In the genomic region with DNA sequence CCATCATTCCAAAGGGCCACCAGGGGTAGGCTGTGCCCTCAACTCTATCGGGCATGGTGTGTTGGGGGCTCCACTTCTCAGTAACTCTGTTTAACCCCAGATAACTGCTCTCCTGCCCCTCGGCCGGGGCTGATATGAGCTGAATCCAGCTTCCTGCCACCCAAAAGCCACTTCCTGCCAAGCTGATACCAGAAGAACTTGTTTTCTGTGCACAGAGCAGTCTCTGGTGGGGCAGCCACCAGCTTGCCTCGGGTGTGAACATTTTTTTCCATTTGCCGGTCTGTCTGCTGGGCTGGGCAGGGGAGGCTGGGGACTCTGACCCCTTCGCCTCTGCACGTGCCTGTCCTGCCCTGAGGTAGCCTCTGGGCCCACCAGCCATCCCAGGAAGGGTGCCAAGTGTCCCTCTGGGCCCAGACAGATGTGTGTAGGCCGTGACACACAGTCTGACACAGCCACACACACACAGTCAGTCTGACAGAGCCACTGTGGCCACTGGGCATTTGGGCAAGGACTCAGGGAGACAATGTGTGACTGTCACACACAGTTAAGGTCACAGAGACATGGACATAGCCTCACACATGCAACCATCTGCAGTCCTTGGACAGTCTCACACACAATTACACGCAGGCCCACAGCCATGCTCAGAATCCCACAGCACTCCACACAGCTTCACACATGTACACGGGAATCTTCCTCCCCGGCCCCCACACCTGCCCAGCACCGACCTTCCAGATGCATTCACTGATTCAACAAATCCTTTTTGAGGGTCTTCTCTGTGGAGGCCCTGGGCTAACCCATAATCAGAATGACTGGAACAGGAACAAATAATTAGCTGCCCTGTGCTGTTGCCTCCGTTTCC, we compare ENCODE assay signal across 1 cellular context.
A peak's percentile ranks its signal among the peaks of the same experiment; 100 is the strongest.
TF ChIP-seq lines count a peak whose summit lies in the region.

No MANE protein-coding gene starts in this region.

TF ChIP-seq in HepG2, 621 proteins besides CTCF, POLR2A, EP300 and RAD21 (continued from another document and continues in another):
- TF ChIP-seq, protein P1, sequence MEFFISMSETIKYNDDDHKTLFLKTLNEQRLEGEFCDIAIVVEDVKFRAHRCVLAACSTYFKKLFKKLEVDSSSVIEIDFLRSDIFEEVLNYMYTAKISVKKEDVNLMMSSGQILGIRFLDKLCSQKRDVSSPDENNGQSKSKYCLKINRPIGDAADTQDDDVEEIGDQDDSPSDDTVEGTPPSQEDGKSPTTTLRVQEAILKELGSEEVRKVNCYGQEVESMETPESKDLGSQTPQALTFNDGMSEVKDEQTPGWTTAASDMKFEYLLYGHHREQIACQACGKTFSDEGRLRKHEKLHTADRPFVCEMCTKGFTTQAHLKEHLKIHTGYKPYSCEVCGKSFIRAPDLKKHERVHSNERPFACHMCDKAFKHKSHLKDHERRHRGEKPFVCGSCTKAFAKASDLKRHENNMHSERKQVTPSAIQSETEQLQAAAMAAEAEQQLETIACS (CRISPR knock-in tag; IDR thresholded peaks at IDR 0.05): peak; percentile 36; the same call in 1 of the 2 replicates
- TF ChIP-seq SIN3A (IDR thresholded peaks at IDR 0.05; ENCODE audit: borderline replicate concordance, low read depth, low read length) (no peak), ZNF501 (CRISPR knock-in tag; IDR thresholded peaks at IDR 0.05) (0 out of 2 replicates have a peak, but pooled peaks have one; percentile 15), ZNF616 (CRISPR knock-in tag; IDR thresholded peaks at IDR 0.05; ENCODE audit: low read depth) (peak; percentile 74; the same call in 1 of the 2 replicates), NRL (CRISPR knock-in tag; IDR thresholded peaks at IDR 0.05; ENCODE audit: borderline replicate concordance) (peak; percentile 95), ZIK1 (CRISPR knock-in tag; IDR thresholded peaks at IDR 0.05; ENCODE audit: borderline replicate concordance, low read depth) (peak; percentile 97; the same call in 1 of the 2 replicates), ZNF383 (CRISPR knock-in tag; IDR thresholded peaks at IDR 0.05; ENCODE audit: borderline replicate concordance) (no peak), RNF2 (conservative IDR thresholded peaks at IDR 0.05; ENCODE audit: low read depth) (peak; percentile 90; the same call in 1 of the 2 replicates), IRX3 (CRISPR knock-in tag; IDR thresholded peaks at IDR 0.05; ENCODE audit: borderline replicate concordance, low read depth) (no peak; the same call in 1 of the 2 replicates), ZBTB39 (CRISPR knock-in tag; IDR thresholded peaks at IDR 0.05) (peak; percentile 89; the same call in 1 of the 2 replicates), ZFP36L1 (CRISPR knock-in tag; IDR thresholded peaks at IDR 0.05) (peak; percentile 70; the same call in 1 of the 2 replicates), ZHX2 (IDR thresholded peaks at IDR 0.05; ENCODE audit: low read depth) (peak; percentile 83), ZHX2 (CRISPR knock-in tag; IDR thresholded peaks at IDR 0.05; ENCODE audit: borderline replicate concordance) (no peak), ZFP62 (CRISPR knock-in tag; IDR thresholded peaks at IDR 0.05) (no peak), STAT5B (CRISPR knock-in tag; IDR thresholded peaks at IDR 0.05) (no peak), ZNF83 (CRISPR knock-in tag; IDR thresholded peaks at IDR 0.05; ENCODE audit: borderline replicate concordance) (no peak; the same call in 1 of the 2 replicates), JDP2 (CRISPR knock-in tag; IDR thresholded peaks at IDR 0.05; ENCODE audit: borderline replicate concordance) (no peak; the same call in 1 of the 2 replicates), CBX1 (IDR thresholded peaks at IDR 0.05; ENCODE audit: low read depth) (peak; percentile 37), HBP1 (CRISPR knock-in tag; IDR thresholded peaks at IDR 0.05; ENCODE audit: low read depth) (peak; percentile 77; the same call in 1 of the 2 replicates), ZNF883 (CRISPR knock-in tag; IDR thresholded peaks at IDR 0.05; ENCODE audit: not compliant biosample characterization) (peak; percentile 86), HOXD1 (CRISPR knock-in tag; IDR thresholded peaks at IDR 0.05) (peak; percentile 69; the same call in 1 of the 2 replicates), BRD4 (CRISPR knock-in tag; IDR thresholded peaks at IDR 0.05) (peak; percentile 97), DR1 (CRISPR knock-in tag; IDR thresholded peaks at IDR 0.05) (no peak), ZUFSP (CRISPR knock-in tag; IDR thresholded peaks at IDR 0.05; ENCODE audit: borderline replicate concordance) (no peak), ZNF513 (CRISPR knock-in tag; conservative IDR thresholded peaks at IDR 0.05) (0 out of 2 replicates have a peak, but pooled peaks have one; percentile 23), ZNF292 (CRISPR knock-in tag; IDR thresholded peaks at IDR 0.05; ENCODE audit: borderline replicate concordance, low read depth) (peak; percentile 95), ZHX1 (CRISPR knock-in tag; IDR thresholded peaks at IDR 0.05; ENCODE audit: low read depth) (peak; percentile 92; the same call in 1 of the 2 replicates), ZSCAN29 (CRISPR knock-in tag; conservative IDR thresholded peaks at IDR 0.05) (0 out of 2 replicates have a peak, but pooled peaks have one; percentile 65), NCOR1 (IDR thresholded peaks at IDR 0.05; ENCODE audit: borderline replicate concordance, low read length) (peak; percentile 81)
- TF ChIP-seq, protein P2, sequence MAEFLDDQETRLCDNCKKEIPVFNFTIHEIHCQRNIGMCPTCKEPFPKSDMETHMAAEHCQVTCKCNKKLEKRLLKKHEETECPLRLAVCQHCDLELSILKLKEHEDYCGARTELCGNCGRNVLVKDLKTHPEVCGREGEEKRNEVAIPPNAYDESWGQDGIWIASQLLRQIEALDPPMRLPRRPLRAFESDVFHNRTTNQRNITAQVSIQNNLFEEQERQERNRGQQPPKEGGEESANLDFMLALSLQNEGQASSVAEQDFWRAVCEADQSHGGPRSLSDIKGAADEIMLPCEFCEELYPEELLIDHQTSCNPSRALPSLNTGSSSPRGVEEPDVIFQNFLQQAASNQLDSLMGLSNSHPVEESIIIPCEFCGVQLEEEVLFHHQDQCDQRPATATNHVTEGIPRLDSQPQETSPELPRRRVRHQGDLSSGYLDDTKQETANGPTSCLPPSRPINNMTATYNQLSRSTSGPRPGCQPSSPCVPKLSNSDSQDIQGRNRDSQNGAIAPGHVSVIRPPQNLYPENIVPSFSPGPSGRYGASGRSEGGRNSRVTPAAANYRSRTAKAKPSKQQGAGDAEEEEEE (CRISPR knock-in tag; IDR thresholded peaks at IDR 0.05; ENCODE audit: borderline replicate concordance): peak; percentile 23; the same call in 1 of the 2 replicates
- TF ChIP-seq, protein P3, sequence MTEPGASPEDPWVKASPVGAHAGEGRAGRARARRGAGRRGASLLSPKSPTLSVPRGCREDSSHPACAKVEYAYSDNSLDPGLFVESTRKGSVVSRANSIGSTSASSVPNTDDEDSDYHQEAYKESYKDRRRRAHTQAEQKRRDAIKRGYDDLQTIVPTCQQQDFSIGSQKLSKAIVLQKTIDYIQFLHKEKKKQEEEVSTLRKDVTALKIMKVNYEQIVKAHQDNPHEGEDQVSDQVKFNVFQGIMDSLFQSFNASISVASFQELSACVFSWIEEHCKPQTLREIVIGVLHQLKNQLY (CRISPR knock-in tag; IDR thresholded peaks at IDR 0.05): peak; percentile 90
